ENCODE assay signal across 11 cellular contexts in the genomic region with DNA sequence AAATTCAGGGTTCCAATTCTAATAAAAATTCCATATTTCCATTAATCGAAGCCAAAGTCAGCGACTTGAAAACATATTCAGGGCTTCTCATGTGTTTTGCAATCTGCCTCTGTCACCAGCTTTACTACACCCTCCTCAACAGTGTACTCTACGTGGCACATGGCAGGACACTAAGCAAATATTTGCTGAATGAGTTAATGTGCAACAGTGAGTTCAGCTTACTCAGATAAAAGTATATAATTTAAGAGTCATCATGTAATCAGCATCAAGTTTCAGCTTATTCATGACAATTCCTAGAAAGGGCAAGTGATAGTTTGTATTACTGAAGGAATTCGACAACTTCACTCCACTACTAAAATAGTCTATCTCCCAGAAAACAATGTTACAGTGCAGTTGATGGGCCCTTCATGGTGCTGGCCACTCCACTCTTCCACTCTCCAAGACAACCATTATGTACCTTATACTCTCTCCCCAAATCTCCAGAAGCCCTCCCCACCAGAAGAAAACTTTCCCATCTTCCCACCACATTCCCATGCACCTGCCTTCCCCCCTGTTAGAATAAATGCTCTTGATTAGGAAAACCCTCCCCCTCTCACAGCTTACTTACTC.
DNase-seq lines count a peak whose midpoint lies in the region; ATAC-seq, FAIRE-seq and TF ChIP-seq lines count a peak whose summit lies in the region.
"Had no signal": no experiment of that assay in that cellular context is flagged by ENCODE, and none has a peak within 500 bp of the region (broad histone marks: within the 10 kb centered on the region; RNA-seq: fewer than 3 reads in every experiment).

No MANE protein-coding gene starts in this region.

- H3K36me3 Mint-ChIP-seq in activated T-cell treated with anti-CD3 and anti-CD28 coated beads, Interleukin-2, amount 50 U/mL, for 4 hours (ENCODE audit: insufficient read depth), result no peaks in the 10 kb centered on the region
- H3K36me3 Mint-ChIP-seq: CD8-positive, alpha-beta T cell had no signal

- dilution Hi-C loops in keratinocyte (cut with MboI; ENCODE audit: extremely low pct_ligation_motif_present, low sequenced_read_pairs), result no loop called here

- H3K4me1 Mint-ChIP-seq in activated T-cell treated with anti-CD3 and anti-CD28 coated beads, Interleukin-2, amount 50 U/mL, for 4 hours (ENCODE audit: low read depth), result no peaks in the 10 kb centered on the region

- H3K79me2 ChIP-seq in keratinocyte (ENCODE audit: control insufficient read depth, insufficient read depth, low read length), result no peaks in the 10 kb centered on the region

- peak; percentile 84 for FAIRE-seq in keratinocyte (lab: Jason Lieb, UNC)
- FAIRE-seq: colon had no signal

- H3K9ac ChIP-seq in keratinocyte (ENCODE audit: control insufficient read depth, extremely low read depth, insufficient read depth, low read length), result no peak overlapping the region

- H3K4me2 ChIP-seq in keratinocyte (ENCODE audit: control insufficient read depth, extremely low read depth, insufficient read depth, low read depth, low read length), result peak overlapping the region; percentile 51

- H3K9me3 ChIP-seq in AG04450 (ENCODE audit: control insufficient read depth, insufficient read depth, low read length) (no peaks in the 10 kb centered on the region), keratinocyte (ENCODE audit: control insufficient read depth, low read depth, low read length) (no peaks in the 10 kb centered on the region)

- H3K4me3 Mint-ChIP-seq in activated T-cell treated with anti-CD3 and anti-CD28 coated beads, Interleukin-2, amount 50 U/mL, for 4 hours, result no peak overlapping the region
- H3K4me3 Mint-ChIP-seq: CD8-positive, alpha-beta T cell; stimulated activated naive CD8-positive, alpha-beta T cell treated with anti-CD3 and anti-CD28 coated beads, Interleukin-15, Interleukin-2, amounts not matched to agents 100 ng/mL and 50 ng/mL, for 24 hours had no signal

- TF ChIP-seq CTCF in AG04450 (IDR thresholded peaks at IDR 0.05; ENCODE audit: low read depth, low read length), result no peak
- no peak for TF ChIP-seq CTCF in keratinocyte (optimal IDR thresholded peaks at IDR 0.05 in 1 of 3, IDR thresholded peaks at IDR 0.05 in 1 of 3, conservative IDR thresholded peaks at IDR 0.05 in 1 of 3; ENCODE audit: extremely low read depth in 1 of 3, insufficient read depth in 2 of 3, low read length in 3 of 3)

- peaks cover 2% of the 10 kb centered on the region for H3K27me3 Mint-ChIP-seq in activated T-cell treated with anti-CD3 and anti-CD28 coated beads, Interleukin-2, amount 50 U/mL, for 4 hours (ENCODE audit: low read depth)
- H3K27me3 Mint-ChIP-seq: stimulated activated naive CD8-positive, alpha-beta T cell treated with anti-CD3 and anti-CD28 coated beads, Interleukin-15, Interleukin-2, amounts not matched to agents 100 ng/mL and 50 ng/mL, for 24 hours had no signal

- POLR2A ChIA-PET in AG04450 (lab: Yijun Ruan, JAX), result no interaction called here

- no peaks in the 10 kb centered on the region for H3K27me3 ChIP-seq in AG04450 (ENCODE audit: control insufficient read depth, insufficient read depth, low read length)
- H3K27me3 ChIP-seq in keratinocyte (ENCODE audit: control insufficient read depth, extremely low read depth, insufficient read depth, low read length), result no peaks in the 10 kb centered on the region

- H2AFZ ChIP-seq in keratinocyte (ENCODE audit: control insufficient read depth, low read length), result no peak overlapping the region

- DNase-seq in AG04450 (ENCODE audit: low read depth, low spot score), result peak; percentile 43
- peak; percentile 65 for DNase-seq in HT-29 (ENCODE audit: low spot score)
- peak; percentile 5 for DNase-seq in T1000 (lab: John Stamatoyannopoulos, UW)
- peak; percentile 32 for DNase-seq in keratinocyte (ENCODE audit: low read depth, low spot score)
- no peak for DNase-seq in activated T-cell treated with anti-CD3 and anti-CD28 coated beads, Interleukin-2, amount 50 U/mL, for 4 hours
- DNase-seq: CD8-positive, alpha-beta T cell had no signal

- H4K20me1 ChIP-seq in keratinocyte (ENCODE audit: control insufficient read depth, extremely low read depth, insufficient read depth, low read length), result no peaks in the 10 kb centered on the region

- no peaks in the 10 kb centered on the region for H3K36me3 ChIP-seq in keratinocyte (ENCODE audit: control insufficient read depth in 2 of 2, extremely low read depth in 1 of 2, insufficient read depth in 2 of 2, low read length in 2 of 2)

- ATAC-seq in activated T-cell treated with anti-CD3 and anti-CD28 coated beads, Interleukin-2, amount 50 U/mL, for 4 hours, result no peak
- ATAC-seq in GM19452 (IDR thresholded peaks at IDR 0.05; ENCODE audit: unreplicated experiment) (no peak), HG03442 (IDR thresholded peaks at IDR 0.05; ENCODE audit: unreplicated experiment) (no peak), HG03342 (IDR thresholded peaks at IDR 0.05; ENCODE audit: unreplicated experiment) (no peak)
- ATAC-seq: CD8-positive, alpha-beta T cell had no signal

- no peak overlapping the region for H3K27ac ChIP-seq in AG04450 (ENCODE audit: low read depth, low read length)
- H3K27ac ChIP-seq in keratinocyte (ENCODE audit: control insufficient read depth, insufficient read depth, low read length), result peak overlapping the region; percentile 66

- peaks cover 30% of the 10 kb centered on the region for H3K4me1 ChIP-seq in keratinocyte (ENCODE audit: control insufficient read depth, extremely low read depth, insufficient read depth, low read length)

- H3K9me3 Mint-ChIP-seq in activated T-cell treated with anti-CD3 and anti-CD28 coated beads, Interleukin-2, amount 50 U/mL, for 4 hours, result no peaks in the 10 kb centered on the region
- H3K9me3 Mint-ChIP-seq: CD8-positive, alpha-beta T cell; stimulated activated naive CD8-positive, alpha-beta T cell treated with anti-CD3 and anti-CD28 coated beads, Interleukin-15, Interleukin-2, amounts not matched to agents 100 ng/mL and 50 ng/mL, for 24 hours had no signal

- H3K9me1 ChIP-seq in keratinocyte (ENCODE audit: control insufficient read depth, extremely low read depth, insufficient read depth, low read length), result no peaks in the 10 kb centered on the region

- CTCF ChIA-PET in AG04450 (lab: Charles Lee), result interaction anchor here (0.9 to 1.0 kb wide), 2 partner anchors 12 to 30 kb away, joined by 3 read pairs; no protein-coding TSS in a partner anchor

- H3K4me3 ChIP-seq in AG04450 (ENCODE audit: low read depth, low read length) (no peak overlapping the region), keratinocyte (ENCODE audit: control insufficient read depth in 2 of 3, extremely low read depth in 1 of 3, insufficient read depth in 2 of 3, low read depth in 1 of 3, low read length in 3 of 3) (no peak overlapping the region)
